ENCODE assay signal across 8 cellular contexts in the genomic region with DNA sequence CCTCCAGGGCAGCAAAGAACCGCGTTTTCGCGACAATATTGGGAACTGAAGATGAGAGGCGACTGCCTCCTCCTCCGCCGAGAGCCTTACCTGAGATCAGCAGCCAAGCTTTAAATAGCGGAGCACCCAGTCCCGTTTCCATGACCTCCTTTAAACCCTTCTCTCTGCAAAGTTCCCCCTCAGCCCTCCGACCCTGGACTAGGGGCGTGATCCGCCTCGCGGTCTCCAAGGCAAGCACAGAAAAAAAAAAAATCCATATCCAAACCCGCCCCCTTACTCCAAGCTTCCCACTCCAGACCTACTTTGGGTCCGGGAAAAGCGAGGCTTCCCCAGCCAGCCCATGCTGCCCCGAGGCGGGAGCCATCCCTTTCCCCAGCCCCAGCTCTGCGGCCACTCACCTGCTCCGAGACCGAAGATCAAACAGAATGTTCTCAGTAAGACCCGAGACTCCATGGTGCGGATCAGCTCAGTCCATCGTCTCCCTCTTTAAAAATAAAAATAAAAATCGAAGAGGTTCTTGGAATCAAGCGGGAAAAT. TPM values are rescaled to one million over a fixed set of nuclear protein-coding genes. Genes with fewer than 3 reads are reported as not detected.
DNase-seq lines count a peak whose midpoint lies in the region; ATAC-seq, FAIRE-seq and TF ChIP-seq lines count a peak whose summit lies in the region.

No MANE protein-coding gene starts in this region.

- DNase-seq in NCI-H446 (lab: John Stamatoyannopoulos, UW): peak; percentile 27 to 35
- DNase-seq in NCI-H446 treated with DMSO at 0.1 percent for 48 hours (lab: John Stamatoyannopoulos, UW): no peak
- peak; percentile 22 to 71 for DNase-seq in NCI-H526 (lab: John Stamatoyannopoulos, UW)
- no peak for DNase-seq in astrocyte of the cerebellum (ENCODE audit: low read depth)
- DNase-seq in keratinocyte (ENCODE audit: low read depth, low spot score): no peak
- DNase-seq in stimulated activated CD8-positive, alpha-beta memory T cell treated with anti-CD3 and anti-CD28 coated beads, Interleukin-4, amount 100 ng/mL, for 48 hours: peak; percentile 44
- DNase-seq in GM12892 (ENCODE audit: insufficient read length): no peak

- TF ChIP-seq CTCF in astrocyte of the cerebellum (IDR thresholded peaks at IDR 0.05; ENCODE audit: low read depth, low read length, missing control alignments) (no peak), keratinocyte (optimal IDR thresholded peaks at IDR 0.05 in 1 of 3, IDR thresholded peaks at IDR 0.05 in 1 of 3, conservative IDR thresholded peaks at IDR 0.05 in 1 of 3; ENCODE audit: extremely low read depth in 1 of 3, insufficient read depth in 2 of 3, low read length in 3 of 3) (no peak)

- dilution Hi-C loops in keratinocyte (cut with MboI; ENCODE audit: extremely low pct_ligation_motif_present, low sequenced_read_pairs): no loop called here

- no peak overlapping the region for H3K27ac ChIP-seq in keratinocyte (ENCODE audit: control insufficient read depth, insufficient read depth, low read length)

- no peaks in the 10 kb centered on the region for H4K20me1 ChIP-seq in keratinocyte (ENCODE audit: control insufficient read depth, extremely low read depth, insufficient read depth, low read length)

- peaks cover 14% of the 10 kb centered on the region for H3K4me1 ChIP-seq in keratinocyte (ENCODE audit: control insufficient read depth, extremely low read depth, insufficient read depth, low read length)

- in situ Hi-C loops in astrocyte of the cerebellum (cut with HindIII; ENCODE audit: low sequenced_read_pairs): no loop called here

- no peak overlapping the region for H3K9ac ChIP-seq in keratinocyte (ENCODE audit: control insufficient read depth, extremely low read depth, insufficient read depth, low read length)

- H3K36me3 ChIP-seq in keratinocyte (ENCODE audit: control insufficient read depth in 2 of 2, extremely low read depth in 1 of 2, insufficient read depth in 2 of 2, low read length in 2 of 2): no peaks in the 10 kb centered on the region

- H3K79me2 ChIP-seq in keratinocyte (ENCODE audit: control insufficient read depth, insufficient read depth, low read length): no peaks in the 10 kb centered on the region

- TF ChIP-seq POLR2A in GM12892 (IDR thresholded peaks at IDR 0.05; ENCODE audit: low read depth, low read length): no peak

- H3K4me2 ChIP-seq in keratinocyte (ENCODE audit: control insufficient read depth, extremely low read depth, insufficient read depth, low read depth, low read length): peak overlapping the region; percentile 91

- H3K27me3 ChIP-seq in keratinocyte (ENCODE audit: control insufficient read depth, extremely low read depth, insufficient read depth, low read length): peaks cover 35% of the 10 kb centered on the region

- ATAC-seq in HG03457 (IDR thresholded peaks at IDR 0.05; ENCODE audit: unreplicated experiment): no peak

- peak overlapping the region; percentile 30 for H2AFZ ChIP-seq in keratinocyte (ENCODE audit: control insufficient read depth, low read length)

- H3K9me1 ChIP-seq in keratinocyte (ENCODE audit: control insufficient read depth, extremely low read depth, insufficient read depth, low read length): no peaks in the 10 kb centered on the region

- H3K4me3 ChIP-seq in astrocyte of the cerebellum (ENCODE audit: low read depth, low read length): peak overlapping the region; percentile 46
- peak overlapping the region in 2 of 3 experiments; percentile 59 to 62 for H3K4me3 ChIP-seq in keratinocyte (ENCODE audit: control insufficient read depth in 2 of 3, extremely low read depth in 1 of 3, insufficient read depth in 2 of 3, low read depth in 1 of 3, low read length in 3 of 3)

- no peaks in the 10 kb centered on the region for H3K9me3 ChIP-seq in keratinocyte (ENCODE audit: control insufficient read depth, low read depth, low read length)

- FAIRE-seq in keratinocyte (lab: Jason Lieb, UNC) (no peak), GM12892 (lab: Jason Lieb, UNC) (no peak)

RNA-seq across cellular contexts. Expression of a gene that starts 0.6 kb away (rescaled TPM):
- polyA plus RNA-seq in keratinocyte: 0.23 to 0.58 TPM (median 0.40 TPM) in 3 replicates
- polyA plus RNA-seq in keratinocyte (2011; ENCODE audit: low read depth): 0.89 TPM
- polyA plus RNA-seq in keratinocyte (2011; cell fraction: cytosol; rRNA removed): 0.33 and 0.44 TPM in 2 replicates
- 1.0 and 1.3 TPM in 2 replicates for polyA plus RNA-seq in keratinocyte (2011; cell fraction: nucleus; rRNA removed)
- 0.37 and 0.39 TPM in 2 replicates for polyA plus RNA-seq in keratinocyte (2012; ENCODE audit: low replicate concordance)
- 3.2 to 5.1 TPM in 2 of 3 replicates, not detected in the other for polyA minus RNA-seq in keratinocyte
- not detected for polyA minus RNA-seq in keratinocyte (2011; cell fraction: cytosol; rRNA and poly(A)+ RNA removed)
- polyA minus RNA-seq in keratinocyte (2011; cell fraction: nucleus; rRNA and poly(A)+ RNA removed): 0.74 and 2.2 TPM in 2 replicates
- not detected for polyA plus RNA-seq in GM12892 (2012; ENCODE audit: missing spikeins)

Comparison
In these comparisons a context has a peak if more than half of its experiments do, and no peak if none do; other contexts are left out.
1. DNase-seq: peak in NCI-H446 (2 of 2), NCI-H526 (2 of 2) and stimulated activated CD8-positive, alpha-beta memory T cell treated with anti-CD3 and anti-CD28 coated beads, Interleukin-4, amount 100 ng/mL, for 48 hours (single experiment); none in NCI-H446 treated with DMSO at 0.1 percent for 48 hours (single experiment), astrocyte of the cerebellum (single experiment), keratinocyte (single experiment) and GM12892 (single experiment).